ENCODE assay signal across 18 cellular contexts in the genomic region with DNA sequence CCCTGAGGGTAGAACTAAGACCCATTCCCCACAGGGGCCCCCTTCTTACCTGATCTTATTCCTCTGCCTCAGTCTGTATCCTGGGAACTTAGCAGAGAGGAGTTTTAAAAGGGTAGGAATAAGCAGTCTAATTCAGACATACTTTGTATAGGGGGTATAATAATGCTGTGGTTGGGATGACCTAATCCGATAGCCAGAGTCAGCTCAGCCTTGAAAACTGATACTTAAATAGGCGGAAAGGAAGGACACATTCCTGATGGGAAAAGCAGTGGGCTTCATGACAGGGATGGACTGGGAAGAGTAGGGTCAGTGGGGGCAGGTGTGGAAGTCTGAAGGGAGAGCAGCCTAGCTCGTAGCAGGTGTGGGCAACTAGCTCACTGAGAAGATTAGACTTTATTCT. TPM values are rescaled to one million over a fixed set of nuclear protein-coding genes. Genes with fewer than 3 reads are reported as not detected.
A peak's percentile ranks its signal among the peaks of the same experiment; 100 is the strongest.
DNase-seq lines count a peak whose midpoint lies in the region; ATAC-seq and TF ChIP-seq lines count a peak whose summit lies in the region.
"Had no signal": no experiment of that assay in that cellular context is flagged by ENCODE, and none has a peak within 500 bp of the region (broad histone marks: within the 10 kb centered on the region; RNA-seq: fewer than 3 reads in every experiment).

No MANE protein-coding gene starts in this region.

- DNase-seq in AG04450 (ENCODE audit: low read depth, low spot score) (no peak), M059J (ENCODE audit: low read depth) (peak; percentile 48), fibroblast of mammary gland (ENCODE audit: low read depth) (peak; percentile 35), HAP-1 (ENCODE audit: low spot score in 2 of 2) (no peak), WTC11 (ENCODE audit: low spot score) (no peak), DMS79 treated with DMSO at 0.1 percent for 48 hours (lab: John Stamatoyannopoulos, UW) (no peak)
- DNase-seq in activated naive CD4-positive, alpha-beta T cell treated with anti-CD3 and anti-CD28 coated beads for 36 hours, result no peak
- DNase-seq: activated CD4-positive, CD25-positive, alpha-beta regulatory T cell treated with anti-CD3 and anti-CD28 coated beads, Interleukin-2, amount 50 U/mL, for 72 hours; DMS 273 treated with DMSO at 0.1 percent for 48 hours; head of caudate nucleus; left colon; naive thymus-derived CD8-positive, alpha-beta T cell; NCI-H1694; stimulated activated CD4-positive, alpha-beta T cell treated with anti-CD3 and anti-CD28 coated beads, Interleukin-2, amount 100 ng/mL, for 48 hours; T-helper 17 cell had no signal

- H3K9me3 Mint-ChIP-seq in activated naive CD4-positive, alpha-beta T cell treated with anti-CD3 and anti-CD28 coated beads for 36 hours, result no peaks in the 10 kb centered on the region
- no peaks in the 10 kb centered on the region for H3K9me3 Mint-ChIP-seq in WTC11
- H3K9me3 Mint-ChIP-seq: activated naive CD4-positive, alpha-beta T cell treated with anti-CD3 and anti-CD28 coated beads, Interleukin-2, amount 50 U/mL, for 24 hours; naive thymus-derived CD8-positive, alpha-beta T cell had no signal

- TF ChIP-seq CTCF in AG04450 (IDR thresholded peaks at IDR 0.05; ENCODE audit: low read depth, low read length) (no peak), fibroblast of mammary gland (conservative IDR thresholded peaks at IDR 0.05; ENCODE audit: control insufficient read depth, insufficient read depth, low read depth, low read length) (no peak), WTC11 (IDR thresholded peaks at IDR 0.05) (no peak)

- no peak overlapping the region for H3K4me3 Mint-ChIP-seq in activated naive CD4-positive, alpha-beta T cell treated with anti-CD3 and anti-CD28 coated beads for 36 hours
- H3K4me3 Mint-ChIP-seq in WTC11, result no peak overlapping the region
- H3K4me3 Mint-ChIP-seq: activated naive CD4-positive, alpha-beta T cell treated with anti-CD3 and anti-CD28 coated beads, Interleukin-2, amount 50 U/mL, for 24 hours; B cell; naive thymus-derived CD8-positive, alpha-beta T cell; T-helper 17 cell had no signal

- H3K9me3 ChIP-seq in AG04450 (ENCODE audit: control insufficient read depth, insufficient read depth, low read length) (no peaks in the 10 kb centered on the region), skeletal muscle tissue (ENCODE audit: control insufficient read depth in 3 of 3, low read length in 3 of 3) (no peaks in the 10 kb centered on the region), HAP-1 (no peaks in the 10 kb centered on the region)

- no peak for ATAC-seq in WTC11
- ATAC-seq: left colon; naive thymus-derived CD8-positive, alpha-beta T cell; T-helper 17 cell had no signal

- POLR2A ChIA-PET in AG04450 (lab: Yijun Ruan, JAX), result interaction anchor here (0.8 to 2.1 kb wide), 5 partner anchors 15 to 63 kb away, joined by 3 to 17 read pairs (median 3); a partner anchor contains a TSS
- POLR2A ChIA-PET in WTC11 (lab: Charles Lee), result interaction anchor here (1.4 to 1.5 kb wide), 2 partner anchors 14 to 35 kb away, joined by 4 to 5 read pairs; no protein-coding TSS in a partner anchor

- in situ Hi-C loops in HAP-1 (cut with MboI; ENCODE audit: low sequenced_read_pairs), result loop anchor here (25.0 kb wide), 1 partner anchor 441 kb away; a partner anchor contains a TSS

- intact Hi-C loops in activated naive CD4-positive, alpha-beta T cell treated with anti-CD3 and anti-CD28 coated beads for 36 hours (cut with micrococcal nuclease), result no loop called here

- H3K4me3 ChIP-seq in AG04450 (ENCODE audit: low read depth, low read length) (no peak overlapping the region), fibroblast of mammary gland (ENCODE audit: control insufficient read depth, low read depth, low read length) (no peak overlapping the region), skeletal muscle tissue (ENCODE audit: low read length in 3 of 3) (no peak overlapping the region), HAP-1 (no peak overlapping the region)

- H3K4me1 ChIP-seq in skeletal muscle tissue (ENCODE audit: control insufficient read depth in 3 of 3, insufficient read depth in 3 of 3, low read length in 3 of 3) (peaks cover 48 to 69% (median 56%) of the 10 kb centered on the region in 3 donors), HAP-1 (no peaks in the 10 kb centered on the region; the same call in 1 of the 2 replicates)

- peak overlapping the region in 1 of 3 donors; percentile 4 for H3K9ac ChIP-seq in skeletal muscle tissue (ENCODE audit: low read depth in 1 of 3, low read length in 3 of 3)

- H3K27ac Mint-ChIP-seq in activated naive CD4-positive, alpha-beta T cell treated with anti-CD3 and anti-CD28 coated beads for 36 hours, result no peak overlapping the region
- H3K27ac Mint-ChIP-seq in WTC11, result no peak overlapping the region
- H3K27ac Mint-ChIP-seq: activated naive CD4-positive, alpha-beta T cell treated with anti-CD3 and anti-CD28 coated beads, Interleukin-2, amount 50 U/mL, for 24 hours; B cell; naive thymus-derived CD8-positive, alpha-beta T cell; T-helper 17 cell had no signal

- CTCF ChIA-PET in AG04450 (lab: Charles Lee), result interaction anchor here (0.8 to 8.6 kb wide), 21 partner anchors 8 to 653 kb away, joined by 3 to 151 read pairs (median 12); a partner anchor contains a TSS
- CTCF ChIA-PET in activated naive CD4-positive, alpha-beta T cell treated with anti-CD3 and anti-CD28 coated beads for 36 hours (lab: Charles Lee), result interaction anchor here (0.6 to 2.7 kb wide), 20 partner anchors 8 to 435 kb away, joined by 3 to 23 read pairs (median 4); a partner anchor contains a TSS
- CTCF ChIA-PET in WTC11 (lab: Charles Lee), result interaction anchor here (1.0 to 2.9 kb wide), 23 partner anchors 11 to 653 kb away, joined by 3 to 44 read pairs (median 9); a partner anchor contains a TSS

- H3K36me3 ChIP-seq in skeletal muscle tissue (ENCODE audit: control insufficient read depth in 3 of 3, insufficient read depth in 3 of 3, low read length in 3 of 3), result peaks cover 28 to 36% (median 32%) of the 10 kb centered on the region in 3 donors
- peaks cover 4% of the 10 kb centered on the region; the same call in 1 of the 2 replicates for H3K36me3 ChIP-seq in HAP-1 (replicated peaks)

- H3K36me3 Mint-ChIP-seq in activated naive CD4-positive, alpha-beta T cell treated with anti-CD3 and anti-CD28 coated beads for 36 hours (ENCODE audit: low read depth), result no peaks in the 10 kb centered on the region
- H3K36me3 Mint-ChIP-seq in WTC11, result no peaks in the 10 kb centered on the region
- H3K36me3 Mint-ChIP-seq: activated naive CD4-positive, alpha-beta T cell treated with anti-CD3 and anti-CD28 coated beads, Interleukin-2, amount 50 U/mL, for 24 hours; naive thymus-derived CD8-positive, alpha-beta T cell had no signal

- H3K27ac ChIP-seq in AG04450 (ENCODE audit: low read depth, low read length) (peak overlapping the region; percentile 55), skeletal muscle tissue (ENCODE audit: low read depth, low read length) (peak overlapping the region; percentile 65)

- H3K4me1 Mint-ChIP-seq in activated naive CD4-positive, alpha-beta T cell treated with anti-CD3 and anti-CD28 coated beads for 36 hours (ENCODE audit: low read depth), result no peaks in the 10 kb centered on the region
- no peaks in the 10 kb centered on the region for H3K4me1 Mint-ChIP-seq in WTC11
- H3K4me1 Mint-ChIP-seq: activated naive CD4-positive, alpha-beta T cell treated with anti-CD3 and anti-CD28 coated beads, Interleukin-2, amount 50 U/mL, for 24 hours; B cell; naive thymus-derived CD8-positive, alpha-beta T cell; T-helper 17 cell had no signal

- H3K27me3 Mint-ChIP-seq in activated naive CD4-positive, alpha-beta T cell treated with anti-CD3 and anti-CD28 coated beads for 36 hours (ENCODE audit: low read depth), result no peaks in the 10 kb centered on the region
- H3K27me3 Mint-ChIP-seq in WTC11 (ENCODE audit: low read depth), result no peaks in the 10 kb centered on the region; the same call in 1 of the 2 replicates
- H3K27me3 Mint-ChIP-seq: activated naive CD4-positive, alpha-beta T cell treated with anti-CD3 and anti-CD28 coated beads, Interleukin-2, amount 50 U/mL, for 24 hours; B cell had no signal

- H3K27me3 ChIP-seq in AG04450 (ENCODE audit: control insufficient read depth, insufficient read depth, low read length) (no peaks in the 10 kb centered on the region), skeletal muscle tissue (ENCODE audit: control insufficient read depth in 3 of 3, insufficient read depth in 3 of 3, low read length in 3 of 3) (no peaks in the 10 kb centered on the region), HAP-1 (ENCODE audit: low read depth) (no peaks in the 10 kb centered on the region)

TF ChIP-seq in WTC11, 78 proteins besides CTCF, POLR2A, EP300 and RAD21 (continues in another document):
- TF ChIP-seq NFYB (CRISPR knock-in tag; conservative IDR thresholded peaks at IDR 0.05; ENCODE audit: low read depth), result no peak
- no peak for TF ChIP-seq ZNF138 (CRISPR knock-in tag; conservative IDR thresholded peaks at IDR 0.05)
- TF ChIP-seq, protein P1, sequence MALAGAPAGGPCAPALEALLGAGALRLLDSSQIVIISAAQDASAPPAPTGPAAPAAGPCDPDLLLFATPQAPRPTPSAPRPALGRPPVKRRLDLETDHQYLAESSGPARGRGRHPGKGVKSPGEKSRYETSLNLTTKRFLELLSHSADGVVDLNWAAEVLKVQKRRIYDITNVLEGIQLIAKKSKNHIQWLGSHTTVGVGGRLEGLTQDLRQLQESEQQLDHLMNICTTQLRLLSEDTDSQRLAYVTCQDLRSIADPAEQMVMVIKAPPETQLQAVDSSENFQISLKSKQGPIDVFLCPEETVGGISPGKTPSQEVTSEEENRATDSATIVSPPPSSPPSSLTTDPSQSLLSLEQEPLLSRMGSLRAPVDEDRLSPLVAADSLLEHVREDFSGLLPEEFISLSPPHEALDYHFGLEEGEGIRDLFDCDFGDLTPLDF (CRISPR knock-in tag; IDR thresholded peaks at IDR 0.05), result no peak
- no peak for TF ChIP-seq OVOL2 (CRISPR knock-in tag; IDR thresholded peaks at IDR 0.05; ENCODE audit: borderline replicate concordance)
- TF ChIP-seq ETV6 (CRISPR knock-in tag; IDR thresholded peaks at IDR 0.05), result no peak
- TF ChIP-seq, protein P2, sequence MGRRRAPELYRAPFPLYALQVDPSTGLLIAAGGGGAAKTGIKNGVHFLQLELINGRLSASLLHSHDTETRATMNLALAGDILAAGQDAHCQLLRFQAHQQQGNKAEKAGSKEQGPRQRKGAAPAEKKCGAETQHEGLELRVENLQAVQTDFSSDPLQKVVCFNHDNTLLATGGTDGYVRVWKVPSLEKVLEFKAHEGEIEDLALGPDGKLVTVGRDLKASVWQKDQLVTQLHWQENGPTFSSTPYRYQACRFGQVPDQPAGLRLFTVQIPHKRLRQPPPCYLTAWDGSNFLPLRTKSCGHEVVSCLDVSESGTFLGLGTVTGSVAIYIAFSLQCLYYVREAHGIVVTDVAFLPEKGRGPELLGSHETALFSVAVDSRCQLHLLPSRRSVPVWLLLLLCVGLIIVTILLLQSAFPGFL (CRISPR knock-in tag; IDR thresholded peaks at IDR 0.05; ENCODE audit: borderline replicate concordance), result no peak
- no peak for TF ChIP-seq CREB1 (CRISPR knock-in tag; IDR thresholded peaks at IDR 0.05)

RNA-seq across cellular contexts. Expression of a gene that starts 52.2 kb away (rescaled TPM):
- 12.8 and 14.5 TPM in 2 replicates for polyA plus RNA-seq in AG04450 (2011; rRNA removed)
- 14.4 and 14.7 TPM in 2 replicates for polyA minus RNA-seq in AG04450 (2011; rRNA and poly(A)+ RNA removed)
- 7.1 and 11.0 TPM in 2 replicates for total RNA-seq in M059J (2014; rRNA removed; shearing (Covaris generic))
- total RNA-seq in skeletal muscle tissue (8.4 TPM), WTC11 (2021) (18.9 to 20.4 TPM (median 19.3 TPM) in 3 replicates)
- total RNA-seq in activated naive CD4-positive, alpha-beta T cell treated with anti-CD3 and anti-CD28 coated beads for 36 hours, result 10 to 100 TPM; 18.3 to 19.0 TPM

Comparison
In these comparisons a context has a peak if more than half of its experiments do, and no peak if none do; other contexts are left out.
1. DNase-seq: peak in M059J (single experiment) and fibroblast of mammary gland (single experiment); none in AG04450 (single experiment), HAP-1 (0 of 2), activated naive CD4-positive, alpha-beta T cell treated with anti-CD3 and anti-CD28 coated beads for 36 hours (single experiment), WTC11 (single experiment) and DMS79 treated with DMSO at 0.1 percent for 48 hours (single experiment).